In the genomic region with DNA sequence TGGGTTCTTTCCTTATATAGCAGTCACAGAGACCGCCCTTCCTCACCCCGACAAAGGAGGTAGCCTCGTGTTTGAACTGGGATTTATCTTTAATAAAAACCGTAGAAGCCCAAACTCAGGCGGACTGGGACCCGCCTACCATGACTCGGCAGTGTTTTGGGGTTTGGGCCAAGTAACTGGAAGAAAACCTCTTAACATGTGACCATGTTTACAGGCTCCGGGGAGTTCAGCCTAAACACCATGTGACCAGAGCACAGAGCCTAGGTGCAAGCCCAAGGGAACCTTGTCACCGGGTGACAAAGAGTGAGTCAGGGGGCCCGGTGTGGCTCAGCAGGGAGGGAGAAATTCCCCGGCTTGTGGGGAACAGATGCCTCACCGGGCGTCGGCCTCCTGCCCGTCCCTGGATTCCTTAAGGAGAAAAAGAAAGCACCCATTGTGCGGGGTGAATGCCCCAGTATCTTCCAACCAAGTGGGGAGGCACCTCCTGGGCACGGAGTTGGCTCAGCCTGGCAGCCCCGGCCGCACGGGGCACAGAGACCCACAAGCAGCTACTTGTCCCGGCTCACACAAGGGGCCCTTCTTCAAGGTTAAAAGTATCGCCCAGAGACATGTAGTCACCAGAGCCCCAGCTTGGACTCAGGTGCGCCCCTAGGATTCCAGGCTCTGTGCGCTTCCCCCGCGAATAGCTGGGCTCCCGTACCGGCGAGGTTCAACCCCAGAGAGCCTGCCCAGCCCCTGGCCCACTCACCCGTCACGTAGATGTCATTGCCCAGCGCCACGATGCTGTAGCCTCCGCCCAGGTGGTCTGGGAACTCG, we compare ENCODE assay signal across 8 cellular contexts. TPM values are rescaled to one million over a fixed set of nuclear protein-coding genes. Genes with fewer than 3 reads are reported as not detected.
DNase-seq lines count a peak whose midpoint lies in the region; ATAC-seq and TF ChIP-seq lines count a peak whose summit lies in the region.

No MANE protein-coding gene starts in this region.

- peaks cover 46% of the 10 kb centered on the region for H4K20me1 ChIP-seq in DND-41 (ENCODE audit: insufficient read depth, low read length)

- peak overlapping the region; percentile 85 for H3K27ac ChIP-seq in DND-41 (ENCODE audit: low read length)
- peak overlapping the region; percentile 97 for H3K27ac ChIP-seq in effector memory CD4-positive, alpha-beta T cell (ENCODE audit: insufficient read depth, low read length, poor library complexity, severe bottlenecking)

- peak overlapping the region; percentile 76 for H2AFZ ChIP-seq in DND-41 (ENCODE audit: low read depth, low read length)

- H3K4me2 ChIP-seq in DND-41 (ENCODE audit: insufficient read depth, low read length) = peak overlapping the region; percentile 89

- peaks cover 33% of the 10 kb centered on the region for H3K36me3 ChIP-seq in DND-41 (ENCODE audit: insufficient read depth, low read length)
- H3K36me3 ChIP-seq in effector memory CD4-positive, alpha-beta T cell (ENCODE audit: control insufficient read depth, insufficient read depth, low read length) = peaks cover 26% of the 10 kb centered on the region

- TF ChIP-seq CTCF in DND-41 (IDR thresholded peaks at IDR 0.05; ENCODE audit: borderline replicate concordance, extremely low read depth, low read length, poor library complexity, severe bottlenecking) = peak; percentile 17

- ATAC-seq in DND-41 (ENCODE audit: insufficient read depth, low read depth) (peak; percentile 47), HG02571 (IDR thresholded peaks at IDR 0.05; ENCODE audit: unreplicated experiment) (no peak)

- peak overlapping the region; percentile 68 for H3K9ac ChIP-seq in DND-41 (ENCODE audit: low read depth, low read length)

- DNase-seq in DND-41 (peak; percentile 62), HCEC 1CT (peak; percentile 97), NCI-H460 (ENCODE audit: extremely low read depth, low read depth) (peak; percentile 62), lung microvascular endothelial cell (ENCODE audit: low read depth in 2 of 2) (peak; percentile 77 to 92)
- DNase-seq in activated CD8-positive, alpha-beta memory T cell treated with anti-CD3 and anti-CD28 coated beads for 4 hours (ENCODE audit: low read depth in 2 of 2) = peak; percentile 50 to 77
- peak; percentile 54 to 75 (median 72) for DNase-seq in effector memory CD4-positive, alpha-beta T cell
- DNase-seq in stimulated activated CD4-positive, alpha-beta T cell treated with anti-CD3 and anti-CD28 coated beads, TNF-alpha, amount 100 ng/mL, for 48 hours (ENCODE audit: low read depth in 3 of 3) = peak; percentile 72 to 82 (median 81)

- no peaks in the 10 kb centered on the region for H3K27me3 ChIP-seq in DND-41 (ENCODE audit: insufficient read depth, low read length, poor library complexity)
- no peaks in the 10 kb centered on the region for H3K27me3 ChIP-seq in effector memory CD4-positive, alpha-beta T cell (replicated peaks; ENCODE audit: control insufficient read depth, insufficient read depth, low read length, poor library complexity, severe bottlenecking)

- peak overlapping the region; percentile 52 to 84 for H3K4me3 ChIP-seq in DND-41 (ENCODE audit: low read depth in 1 of 2, low read length in 2 of 2)
- peak overlapping the region; percentile 95 for H3K4me3 ChIP-seq in effector memory CD4-positive, alpha-beta T cell (ENCODE audit: insufficient read depth, low read depth, low read length, poor library complexity, severe bottlenecking)

- peaks cover 62% of the 10 kb centered on the region for H3K4me1 ChIP-seq in DND-41 (ENCODE audit: insufficient read depth, low read length)
- H3K4me1 ChIP-seq in effector memory CD4-positive, alpha-beta T cell (ENCODE audit: control insufficient read depth, insufficient read depth, low read length, poor library complexity, severe bottlenecking) = peaks cover 37% of the 10 kb centered on the region

- H3K9me3 ChIP-seq in DND-41 (ENCODE audit: insufficient read depth, low read length, severe bottlenecking) = no peaks in the 10 kb centered on the region
- no peaks in the 10 kb centered on the region for H3K9me3 ChIP-seq in effector memory CD4-positive, alpha-beta T cell (ENCODE audit: control insufficient read depth, low read length)

- H3K79me2 ChIP-seq in DND-41 (ENCODE audit: insufficient read depth, low read length) = peaks cover 53% of the 10 kb centered on the region

RNA-seq across cellular contexts. Expression of gene KLHL21, which starts 1.4 kb away (rescaled TPM):
- 14.3 and 14.5 TPM in 2 replicates for total RNA-seq in NCI-H460 (2014; rRNA removed; shearing (Covaris generic))
- 26.7 and 37.2 TPM in 2 replicates for polyA plus RNA-seq in NCI-H460 (2014; cell fraction: nucleus; rRNA removed)
- total RNA-seq in lung microvascular endothelial cell = 12.4 and 18.3 TPM in 2 replicates

RNA-seq across cellular contexts. Expression of gene PHF13, which starts 12.3 kb away (rescaled TPM):
- 4.4 and 4.9 TPM in 2 replicates for total RNA-seq in NCI-H460 (2014; rRNA removed; shearing (Covaris generic))
- 5.3 and 7.5 TPM in 2 replicates for polyA plus RNA-seq in NCI-H460 (2014; cell fraction: nucleus; rRNA removed)
- total RNA-seq in lung microvascular endothelial cell = 7.7 and 7.8 TPM in 2 replicates

RNA-seq across cellular contexts. Expression of gene ZBTB48, which starts 21.5 kb away (rescaled TPM):
- 8.2 and 13.2 TPM in 2 replicates for total RNA-seq in NCI-H460 (2014; rRNA removed; shearing (Covaris generic))
- 47.8 and 62.8 TPM in 2 replicates for polyA plus RNA-seq in NCI-H460 (2014; cell fraction: nucleus; rRNA removed)
- 7.4 and 10.7 TPM in 2 replicates for total RNA-seq in lung microvascular endothelial cell

RNA-seq across cellular contexts. Expression of gene THAP3, which starts 23.4 kb away (rescaled TPM):
- total RNA-seq in NCI-H460 (2014; rRNA removed; shearing (Covaris generic)) = 24.4 and 28.8 TPM in 2 replicates
- 20.3 and 31.0 TPM in 2 replicates for polyA plus RNA-seq in NCI-H460 (2014; cell fraction: nucleus; rRNA removed)
- total RNA-seq in lung microvascular endothelial cell = 13.5 and 19.8 TPM in 2 replicates

RNA-seq across cellular contexts. Expression of gene TAS1R1, which starts 46.1 kb away (rescaled TPM):
- not detected in 2 replicates for total RNA-seq in NCI-H460 (2014; rRNA removed; shearing (Covaris generic))
- polyA plus RNA-seq in NCI-H460 (2014; cell fraction: nucleus; rRNA removed) = not detected in 2 replicates
- not detected in 2 replicates for total RNA-seq in lung microvascular endothelial cell
